15 cellular contexts compared by ENCODE assay signal in the genomic region with DNA sequence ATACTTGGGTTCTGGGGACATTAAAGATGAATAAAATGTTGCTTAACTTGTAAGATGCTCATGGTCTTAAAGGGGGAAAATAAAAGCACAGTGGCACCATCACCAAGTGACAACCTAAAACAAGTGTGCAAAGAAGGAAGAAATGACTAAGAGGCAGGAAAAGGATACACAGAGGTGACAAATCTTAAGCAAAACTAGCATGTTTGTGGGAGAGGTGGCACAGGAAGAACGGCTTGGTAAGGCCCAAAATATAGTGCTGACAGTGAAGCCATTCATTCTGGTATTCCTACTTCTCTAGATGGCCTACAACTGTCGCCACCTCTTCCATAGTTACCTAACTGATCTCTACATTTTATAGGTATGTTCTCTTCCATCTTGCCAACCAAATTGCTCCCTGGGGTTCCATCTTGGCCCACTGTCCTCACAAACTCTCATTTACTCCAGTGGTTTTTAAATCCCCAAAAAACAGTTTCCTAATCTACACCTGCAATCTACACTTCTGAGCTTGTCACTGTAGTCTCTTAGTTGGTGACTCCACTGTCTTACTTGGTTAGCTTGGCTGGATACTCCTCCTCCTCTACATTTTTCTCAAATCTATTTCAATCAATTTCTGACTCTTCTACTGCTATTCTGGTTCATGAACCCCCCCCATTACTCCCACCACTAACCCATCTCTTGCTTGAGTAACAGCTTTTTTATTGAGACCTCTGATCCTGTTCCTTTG. TPM values are rescaled to one million over a fixed set of nuclear protein-coding genes. Genes with fewer than 3 reads are reported as not detected.
DNase-seq lines count a peak whose midpoint lies in the region; ATAC-seq and TF ChIP-seq lines count a peak whose summit lies in the region.
"Had no signal": no experiment of that assay in that cellular context is flagged by ENCODE, and none has a peak within 500 bp of the region (broad histone marks: within the 10 kb centered on the region; RNA-seq: fewer than 3 reads in every experiment).

No MANE protein-coding gene starts in this region.

- no peak for TF ChIP-seq CTCF in type B pancreatic cell (conservative IDR thresholded peaks at IDR 0.05)

- peak overlapping the region; percentile 37 for H3K27ac Mint-ChIP-seq in central memory CD8-positive, alpha-beta T cell (ENCODE audit: low read depth)
- H3K27ac Mint-ChIP-seq in type B pancreatic cell, result peak overlapping the region; percentile 13

- H3K9me3 ChIP-seq in KOPT-K1 (ENCODE audit: insufficient read depth, low read length, poor library complexity, severe bottlenecking), result no peaks in the 10 kb centered on the region
- H3K9me3 ChIP-seq: adrenal gland; BLaER1 treated with 17β-estradiol and CSF1 and Interleukin-3, amounts not matched to agents 10 nM and 100 nM had no signal

- no peaks in the 10 kb centered on the region for H3K27me3 Mint-ChIP-seq in central memory CD8-positive, alpha-beta T cell
- no peaks in the 10 kb centered on the region for H3K27me3 Mint-ChIP-seq in type B pancreatic cell

- peaks cover 41% of the 10 kb centered on the region for H3K36me3 Mint-ChIP-seq in central memory CD8-positive, alpha-beta T cell (ENCODE audit: insufficient read depth)
- peaks cover 49% of the 10 kb centered on the region for H3K36me3 Mint-ChIP-seq in type B pancreatic cell

- peak overlapping the region; percentile 24 for H3K27ac ChIP-seq in KOPT-K1 (ENCODE audit: low read depth, low read length, poor library complexity, severe bottlenecking)
- H3K27ac ChIP-seq: adrenal gland; BLaER1 treated with 17β-estradiol and CSF1 and Interleukin-3, amounts not matched to agents 10 nM and 100 nM; GM23248; VCaP had no signal

- peaks cover 97% of the 10 kb centered on the region for H3K36me3 ChIP-seq in KOPT-K1 (ENCODE audit: insufficient read depth, low read length)

- peaks cover 60% of the 10 kb centered on the region for H3K4me1 Mint-ChIP-seq in central memory CD8-positive, alpha-beta T cell
- no peaks in the 10 kb centered on the region for H3K4me1 Mint-ChIP-seq in type B pancreatic cell (ENCODE audit: unreplicated experiment)

- DNase-seq in stimulated activated CD8-positive, alpha-beta memory T cell treated with anti-CD3 and anti-CD28 coated beads, Interleukin-12 subunit alpha, Interleukin-12 subunit beta, amount 100 ng/mL, for 1 hour (ENCODE audit: low read depth), result peak; percentile 14
- no peak for DNase-seq in stimulated activated CD8-positive, alpha-beta memory T cell treated with anti-CD3 and anti-CD28 coated beads, Interleukin-4, amount 100 ng/mL, for 48 hours
- no peak for DNase-seq in central memory CD8-positive, alpha-beta T cell (ENCODE audit: low spot score in 2 of 2)
- DNase-seq in type B pancreatic cell (ENCODE audit: extremely low spot score, unreplicated experiment), result no peak
- no peak for DNase-seq in mucosa of gallbladder (ENCODE audit: low spot score)
- DNase-seq: adrenal gland, GM23248, NCI-H69, Right ventricle myocardium superior, substantia nigra had no signal

- peak; percentile 94 for ATAC-seq in central memory CD8-positive, alpha-beta T cell (replicated peaks; ENCODE audit: extremely low read depth, poor library complexity, severe bottlenecking)
- ATAC-seq in HG02885 (IDR thresholded peaks at IDR 0.05; ENCODE audit: poor library complexity, unreplicated experiment) (no peak), GM18907 (IDR thresholded peaks at IDR 0.05; ENCODE audit: unreplicated experiment) (no peak)

- peak overlapping the region; percentile 53 for H3K4me3 Mint-ChIP-seq in central memory CD8-positive, alpha-beta T cell
- H3K4me3 Mint-ChIP-seq in type B pancreatic cell, result no peak overlapping the region

- H3K9me3 Mint-ChIP-seq in central memory CD8-positive, alpha-beta T cell, result no peaks in the 10 kb centered on the region
- no peaks in the 10 kb centered on the region for H3K9me3 Mint-ChIP-seq in type B pancreatic cell

RNA-seq across cellular contexts. Expression of gene FAM8A1, which starts 33.5 kb away (rescaled TPM):
- total RNA-seq in type B pancreatic cell (ENCODE audit: low replicate concordance), result 18.4 and 21.2 TPM in 2 replicates
- 34.3 TPM for total RNA-seq in mucosa of gallbladder
